24 cellular contexts compared by ENCODE assay signal in the genomic region with DNA sequence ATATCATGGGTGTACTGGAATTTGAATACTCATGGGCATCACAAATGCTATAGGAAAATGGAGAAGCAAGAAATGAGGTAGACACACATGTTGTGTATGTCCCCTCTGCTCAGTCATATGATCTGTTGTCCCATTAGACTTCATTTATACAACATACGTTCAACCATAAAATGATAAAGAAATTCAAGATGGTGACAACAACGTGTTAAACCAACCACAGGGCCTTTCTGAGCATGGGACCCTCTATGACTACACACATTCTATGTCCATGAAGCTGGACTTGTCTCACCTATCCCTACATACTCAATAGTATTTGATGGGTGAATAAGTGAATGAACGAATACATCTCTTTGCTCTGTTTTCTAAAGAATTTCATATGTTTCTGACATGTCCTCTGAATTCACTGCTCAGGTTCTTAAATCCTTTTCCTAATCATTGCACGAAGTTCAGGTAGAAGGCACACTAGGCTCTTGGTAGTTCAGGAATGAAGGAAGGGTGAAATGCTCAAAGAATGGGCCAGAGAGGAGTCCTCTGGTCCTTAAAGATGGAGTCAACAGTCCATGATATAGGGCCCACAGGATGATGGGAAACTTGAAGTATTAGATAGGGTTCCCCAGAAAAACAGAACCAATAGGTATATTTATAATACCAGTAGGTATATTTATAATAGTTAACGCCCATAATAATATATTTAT.
"Had no signal": no experiment of that assay in that cellular context is flagged by ENCODE, and none has a peak within 500 bp of the region (broad histone marks: within the 10 kb centered on the region; RNA-seq: fewer than 3 reads in every experiment).

No MANE protein-coding gene starts in this region.

- H3K27ac ChIP-seq: colonic mucosa, coronary artery, dorsolateral prefrontal cortex, epithelial cell of prostate, esophagus muscularis mucosa, esophagus squamous epithelium, foreskin keratinocyte, gastrocnemius medialis, gastroesophageal sphincter, heart left ventricle, heart right ventricle had no signal

- DNase-seq: colonic mucosa; cortex of kidney; dermis blood vessel endothelial cell; dorsolateral prefrontal cortex; effector CD4-positive, alpha-beta T cell; effector CD8-positive, alpha-beta T cell; effector memory CD4-positive, alpha-beta T cell; effector memory CD8-positive, alpha-beta T cell; endodermal cell; erythroblast; esophagus squamous epithelium; foreskin fibroblast; foreskin keratinocyte; foreskin melanocyte; gastrocnemius medialis; glutamatergic neuron; head of caudate nucleus; heart left ventricle; heart right ventricle had no signal

- H3K9me3 ChIP-seq: colonic mucosa, esophagus muscularis mucosa, esophagus squamous epithelium, gastrocnemius medialis, gastroesophageal sphincter had no signal

- ATAC-seq: effector memory CD8-positive, alpha-beta T cell; esophagus mucosa; foreskin keratinocyte; gastrocnemius medialis; gastroesophageal sphincter; heart left ventricle; heart right ventricle had no signal

- H3K36me3 ChIP-seq: colonic mucosa, esophagus muscularis mucosa, esophagus squamous epithelium, gastrocnemius medialis, gastroesophageal sphincter, heart left ventricle, heart right ventricle had no signal

- H3K4me3 ChIP-seq: colonic mucosa, coronary artery, dorsolateral prefrontal cortex, esophagus muscularis mucosa, esophagus squamous epithelium, gastrocnemius medialis, gastroesophageal sphincter, heart left ventricle, heart right ventricle had no signal

- H3K27me3 ChIP-seq: colonic mucosa, dorsolateral prefrontal cortex, esophagus muscularis mucosa, esophagus squamous epithelium, gastrocnemius medialis, gastroesophageal sphincter, heart left ventricle, heart right ventricle had no signal

- H3K4me1 ChIP-seq: colonic mucosa, esophagus muscularis mucosa, esophagus squamous epithelium, gastrocnemius medialis, gastroesophageal sphincter, heart left ventricle, heart right ventricle had no signal
